Comparison of ENCODE assay signal across 19 cellular contexts in the genomic region with DNA sequence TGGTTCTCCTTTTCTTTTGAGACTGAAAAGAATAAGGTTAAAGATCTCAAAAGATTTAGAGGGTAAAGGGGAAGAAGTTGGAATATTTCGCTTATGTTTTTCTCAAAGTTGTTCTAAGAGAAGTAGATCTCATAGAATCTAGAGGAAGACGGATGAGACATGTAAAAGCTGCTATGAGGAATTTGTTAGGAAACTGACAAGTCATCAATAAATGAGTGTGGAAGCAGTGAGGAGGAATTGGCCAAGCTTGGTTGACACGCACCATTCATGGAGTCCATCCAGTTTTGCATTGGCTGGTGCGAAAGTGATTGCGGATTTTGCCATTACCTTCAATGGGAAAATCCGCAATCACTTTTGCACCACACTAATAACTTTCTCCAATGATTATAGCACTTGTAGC. TPM values are rescaled to one million over a fixed set of nuclear protein-coding genes. Genes with fewer than 3 reads are reported as not detected.
DNase-seq lines count a peak whose midpoint lies in the region; ATAC-seq lines count a peak whose summit lies in the region.
"Had no signal": no experiment of that assay in that cellular context is flagged by ENCODE, and none has a peak within 500 bp of the region (broad histone marks: within the 10 kb centered on the region; RNA-seq: fewer than 3 reads in every experiment).

No MANE protein-coding gene starts in this region.

- peak overlapping the region; percentile 34 to 78 (median 45) for H3K27ac Mint-ChIP-seq in CD4-positive, CD25-positive, alpha-beta regulatory T cell
- peak overlapping the region in 6 of 8 donors; percentile 27 to 88 (median 82) for H3K27ac Mint-ChIP-seq in CD8-positive, alpha-beta memory T cell
- peak overlapping the region; percentile 3 for H3K27ac Mint-ChIP-seq in activated naive CD8-positive, alpha-beta T cell treated with anti-CD3 and anti-CD28 coated beads for 36 hours
- H3K27ac Mint-ChIP-seq in naive thymus-derived CD4-positive, alpha-beta T cell, result peak overlapping the region in 6 of 9 donors; percentile 8 to 68 (median 19)

- no peak for ATAC-seq in CD4-positive, CD25-positive, alpha-beta regulatory T cell (ENCODE audit: low read depth in 2 of 2)
- no peak for ATAC-seq in naive thymus-derived CD4-positive, alpha-beta T cell
- ATAC-seq in GM18498 (IDR thresholded peaks at IDR 0.05; ENCODE audit: unreplicated experiment), result no peak
- ATAC-seq: GM12878, Right ventricle myocardium inferior had no signal

- peaks cover 68% of the 10 kb centered on the region for H3K36me3 Mint-ChIP-seq in CD4-positive, CD25-positive, alpha-beta regulatory T cell
- peaks cover 58 to 88% (median 66%) of the 10 kb centered on the region in 3 donors for H3K36me3 Mint-ChIP-seq in CD8-positive, alpha-beta memory T cell
- H3K36me3 Mint-ChIP-seq in activated naive CD8-positive, alpha-beta T cell treated with anti-CD3 and anti-CD28 coated beads for 36 hours, result peaks cover 90% of the 10 kb centered on the region
- H3K36me3 Mint-ChIP-seq in naive thymus-derived CD4-positive, alpha-beta T cell, result peaks cover 31 to 89% (median 77%) of the 10 kb centered on the region in 5 donors

- POLR2A ChIA-PET in CD8-positive, alpha-beta memory T cell (lab: Charles Lee), result no interaction called here
- POLR2A ChIA-PET in naive thymus-derived CD4-positive, alpha-beta T cell (lab: Charles Lee), result interaction anchor here (0.7 kb wide), 1 partner anchor 75 kb away, joined by 3 read pairs; no protein-coding TSS in a partner anchor

- H3K4me3 Mint-ChIP-seq in CD4-positive, CD25-positive, alpha-beta regulatory T cell, result no peak overlapping the region
- H3K4me3 Mint-ChIP-seq in CD8-positive, alpha-beta memory T cell, result peak overlapping the region in 5 of 7 donors; percentile 8 to 61 (median 47)
- H3K4me3 Mint-ChIP-seq in activated naive CD8-positive, alpha-beta T cell treated with anti-CD3 and anti-CD28 coated beads for 36 hours, result no peak overlapping the region
- peak overlapping the region in 4 of 10 donors; percentile 9 to 46 (median 30) for H3K4me3 Mint-ChIP-seq in naive thymus-derived CD4-positive, alpha-beta T cell

- H3K27ac ChIP-seq in CD4-positive, CD25-positive, alpha-beta regulatory T cell (ENCODE audit: insufficient read depth, low read length, poor library complexity, severe bottlenecking), result no peak overlapping the region
- H3K27ac ChIP-seq in CD8-positive, alpha-beta memory T cell (ENCODE audit: low read depth, low read length), result no peak overlapping the region
- H3K27ac ChIP-seq in naive thymus-derived CD4-positive, alpha-beta T cell (ENCODE audit: low read depth, low read length), result no peak overlapping the region
- H3K27ac ChIP-seq: HL-60, Peyer's patch had no signal

- in situ Hi-C loops in HAP-1 (cut with MboI; ENCODE audit: low sequenced_read_pairs), result no loop called here

- CTCF ChIA-PET in CD8-positive, alpha-beta memory T cell (lab: Charles Lee), result no interaction called here
- CTCF ChIA-PET in naive thymus-derived CD4-positive, alpha-beta T cell (lab: Charles Lee), result no interaction called here

- H3K27me3 Mint-ChIP-seq in CD4-positive, CD25-positive, alpha-beta regulatory T cell, result no peaks in the 10 kb centered on the region
- no peaks in the 10 kb centered on the region for H3K27me3 Mint-ChIP-seq in CD8-positive, alpha-beta memory T cell
- no peaks in the 10 kb centered on the region for H3K27me3 Mint-ChIP-seq in activated naive CD8-positive, alpha-beta T cell treated with anti-CD3 and anti-CD28 coated beads for 36 hours
- H3K27me3 Mint-ChIP-seq in naive thymus-derived CD4-positive, alpha-beta T cell, result no peaks in the 10 kb centered on the region

- peaks cover 43% of the 10 kb centered on the region for H3K36me3 ChIP-seq in CD4-positive, CD25-positive, alpha-beta regulatory T cell (ENCODE audit: control insufficient read depth, insufficient read depth, low read length)
- H3K36me3 ChIP-seq in CD8-positive, alpha-beta memory T cell (ENCODE audit: insufficient read depth, low read length), result peaks cover 8% of the 10 kb centered on the region
- peaks cover 0 to 5% (median 0%) of the 10 kb centered on the region in 3 experiments for H3K36me3 ChIP-seq in naive thymus-derived CD4-positive, alpha-beta T cell (ENCODE audit: control insufficient read depth in 2 of 3, insufficient read depth in 3 of 3, low read length in 3 of 3)
- H3K36me3 ChIP-seq in HAP-1 (replicated peaks), result no peaks in the 10 kb centered on the region
- H3K36me3 ChIP-seq: BE2C, Peyer's patch had no signal

- DNase-seq in CD4-positive, CD25-positive, alpha-beta regulatory T cell, result no peak
- no peak for DNase-seq in CD8-positive, alpha-beta memory T cell
- DNase-seq in activated naive CD8-positive, alpha-beta T cell treated with anti-CD3 and anti-CD28 coated beads for 36 hours, result no peak
- no peak for DNase-seq in naive thymus-derived CD4-positive, alpha-beta T cell
- no peak for DNase-seq in NCI-H2081 treated with DMSO at 0.1 percent for 48 hours (lab: John Stamatoyannopoulos, UW)
- DNase-seq in HAP-1 (ENCODE audit: low spot score in 2 of 2), result no peak
- DNase-seq: BE2C, DND-41, GOT3, MV-4-11, NCI-H1417, NCI-H187 treated with DMSO at 0.1 percent for 48 hours, NCI-H2171 treated with DMSO at 0.1 percent for 48 hours, NCI-H510A treated with DMSO at 0.1 percent for 48 hours, Peyer's patch had no signal

- H3K27me3 ChIP-seq in CD4-positive, CD25-positive, alpha-beta regulatory T cell (ENCODE audit: control insufficient read depth, insufficient read depth, low read length), result no peaks in the 10 kb centered on the region
- no peaks in the 10 kb centered on the region for H3K27me3 ChIP-seq in CD8-positive, alpha-beta memory T cell (ENCODE audit: insufficient read depth, low read length, poor library complexity, severe bottlenecking)
- H3K27me3 ChIP-seq in naive thymus-derived CD4-positive, alpha-beta T cell (ENCODE audit: control insufficient read depth in 2 of 2, insufficient read depth in 2 of 2, low read length in 2 of 2), result no peaks in the 10 kb centered on the region
- no peaks in the 10 kb centered on the region for H3K27me3 ChIP-seq in HAP-1 (ENCODE audit: low read depth)
- H3K27me3 ChIP-seq: BE2C, Peyer's patch had no signal

- H3K9me3 Mint-ChIP-seq in CD4-positive, CD25-positive, alpha-beta regulatory T cell, result peaks cover 1 to 38% (median 15%) of the 10 kb centered on the region in 7 donors
- H3K9me3 Mint-ChIP-seq in CD8-positive, alpha-beta memory T cell, result peaks cover 30 to 47% (median 36%) of the 10 kb centered on the region in 5 donors
- H3K9me3 Mint-ChIP-seq in activated naive CD8-positive, alpha-beta T cell treated with anti-CD3 and anti-CD28 coated beads for 36 hours, result peaks cover 52% of the 10 kb centered on the region
- H3K9me3 Mint-ChIP-seq in naive thymus-derived CD4-positive, alpha-beta T cell, result peaks cover 5 to 55% (median 27%) of the 10 kb centered on the region in 11 donors

- H3K4me1 Mint-ChIP-seq in CD4-positive, CD25-positive, alpha-beta regulatory T cell, result peaks cover 37 to 52% (median 43%) of the 10 kb centered on the region in 4 donors
- H3K4me1 Mint-ChIP-seq in CD8-positive, alpha-beta memory T cell, result peaks cover 72 to 99% (median 90%) of the 10 kb centered on the region in 3 donors
- H3K4me1 Mint-ChIP-seq in activated naive CD8-positive, alpha-beta T cell treated with anti-CD3 and anti-CD28 coated beads for 36 hours, result peaks cover 45% of the 10 kb centered on the region
- H3K4me1 Mint-ChIP-seq in naive thymus-derived CD4-positive, alpha-beta T cell, result peaks cover 20 to 80% (median 60%) of the 10 kb centered on the region in 7 donors

- H3K4me1 ChIP-seq in CD4-positive, CD25-positive, alpha-beta regulatory T cell (ENCODE audit: control insufficient read depth, insufficient read depth, low read length, poor library complexity, severe bottlenecking), result no peaks in the 10 kb centered on the region
- peaks cover 25% of the 10 kb centered on the region for H3K4me1 ChIP-seq in CD8-positive, alpha-beta memory T cell (ENCODE audit: insufficient read depth, low read length)
- peaks cover 4 to 47% of the 10 kb centered on the region in 2 donors for H3K4me1 ChIP-seq in naive thymus-derived CD4-positive, alpha-beta T cell (ENCODE audit: control insufficient read depth in 2 of 2, insufficient read depth in 2 of 2, low read length in 2 of 2)
- H3K4me1 ChIP-seq in HAP-1, result no peaks in the 10 kb centered on the region
- H3K4me1 ChIP-seq: BE2C, Peyer's patch had no signal

- intact Hi-C loops in naive thymus-derived CD4-positive, alpha-beta T cell (cut with micrococcal nuclease), result no loop called here

- no peak overlapping the region for H3K4me3 ChIP-seq in CD4-positive, CD25-positive, alpha-beta regulatory T cell (ENCODE audit: low read depth, low read length)
- no peak overlapping the region for H3K4me3 ChIP-seq in CD8-positive, alpha-beta memory T cell (ENCODE audit: low read length)
- H3K4me3 ChIP-seq in naive thymus-derived CD4-positive, alpha-beta T cell (ENCODE audit: low read length), result no peak overlapping the region
- H3K4me3 ChIP-seq in HAP-1, result no peak overlapping the region
- H3K4me3 ChIP-seq: GM12878, Peyer's patch had no signal

- peaks cover 25 to 26% of the 10 kb centered on the region in 2 experiments for H3K9me3 ChIP-seq in CD4-positive, CD25-positive, alpha-beta regulatory T cell (ENCODE audit: control insufficient read depth in 2 of 2, low read length in 2 of 2)
- H3K9me3 ChIP-seq in CD8-positive, alpha-beta memory T cell (ENCODE audit: low read length), result peaks cover 20% of the 10 kb centered on the region
- peaks cover 0 to 15% (median 4%) of the 10 kb centered on the region in 3 experiments for H3K9me3 ChIP-seq in naive thymus-derived CD4-positive, alpha-beta T cell (ENCODE audit: control insufficient read depth in 2 of 3, low read length in 3 of 3)
- peaks cover 4% of the 10 kb centered on the region for H3K9me3 ChIP-seq in HAP-1
- H3K9me3 ChIP-seq: BE2C had no signal

RNA-seq across cellular contexts. Expression of a gene that starts 20.0 kb away (rescaled TPM):
- total RNA-seq in CD4-positive, CD25-positive, alpha-beta regulatory T cell, result 60.0 TPM
- polyA plus RNA-seq in CD4-positive, CD25-positive, alpha-beta regulatory T cell, result 100 to 1,000 TPM; 122 to 163 (median 141) TPM
- total RNA-seq in CD8-positive, alpha-beta memory T cell, result 10 to 100 TPM; 28.3 to 30.7 TPM
- polyA plus RNA-seq in CD8-positive, alpha-beta memory T cell, result 201 TPM
- total RNA-seq in activated naive CD8-positive, alpha-beta T cell treated with anti-CD3 and anti-CD28 coated beads for 36 hours, result 10 to 100 TPM; 46.8 to 48.1 TPM
- 10 to 100 TPM; 17.8 to 48.5 (median 40.5) TPM for total RNA-seq in naive thymus-derived CD4-positive, alpha-beta T cell
- polyA plus RNA-seq in naive thymus-derived CD4-positive, alpha-beta T cell, result 10 to 100 TPM; 61.1 to 62.6 TPM

Comparison
In these comparisons a context has a peak if more than half of its experiments do, and no peak if none do; other contexts are left out.
1. H3K27ac Mint-ChIP-seq: peak in every context shown above with its lines; median percentile 82 in CD8-positive, alpha-beta memory T cell; 45 in CD4-positive, CD25-positive, alpha-beta regulatory T cell; 19 in naive thymus-derived CD4-positive, alpha-beta T cell; 3 in activated naive CD8-positive, alpha-beta T cell treated with anti-CD3 and anti-CD28 coated beads for 36 hours.
2. H3K4me3 Mint-ChIP-seq: peak in CD8-positive, alpha-beta memory T cell (5 of 7); none in CD4-positive, CD25-positive, alpha-beta regulatory T cell (0 of 4) and activated naive CD8-positive, alpha-beta T cell treated with anti-CD3 and anti-CD28 coated beads for 36 hours (single experiment).